ENCODE assay signal across 22 cellular contexts in genomic region chr5:149322518-149322917, GRCh38. TPM values are rescaled to one million over a fixed set of nuclear protein-coding genes. Genes with fewer than 3 reads are reported as not detected.
DNase-seq lines count a peak whose midpoint lies in the region; ATAC-seq and TF ChIP-seq lines count a peak whose summit lies in the region.
"Had no signal": no experiment of that assay in that cellular context is flagged by ENCODE, and none has a peak within 500 bp of the region (broad histone marks: within the 10 kb centered on the region; RNA-seq: fewer than 3 reads in every experiment).

No MANE protein-coding gene starts in this region.

- no peak overlapping the region for H2AFZ ChIP-seq in GM23338

- no peak for TF ChIP-seq POLR2A in sigmoid colon (IDR thresholded peaks at IDR 0.05)

- ATAC-seq in GM23338, result peak; percentile 77
- ATAC-seq in GM19035 (IDR thresholded peaks at IDR 0.05; ENCODE audit: unreplicated experiment), result no peak
- ATAC-seq: left cardiac atrium had no signal

- no peaks in the 10 kb centered on the region for H3K27me3 ChIP-seq in GM23338 (ENCODE audit: insufficient read depth)
- H3K27me3 ChIP-seq in sigmoid colon, result no peaks in the 10 kb centered on the region

- no peaks in the 10 kb centered on the region for H3K9me3 ChIP-seq in sigmoid colon

- no peak overlapping the region for H3K4me2 ChIP-seq in GM23338

- no peaks in the 10 kb centered on the region for H3K4me1 ChIP-seq in GM23338 (ENCODE audit: insufficient read depth)
- H3K4me1 ChIP-seq in sigmoid colon, result peaks cover 0 to 23% (median 14%) of the 10 kb centered on the region in 4 donors

- no peak overlapping the region for H3K27ac Mint-ChIP-seq in GM23338
- H3K27ac Mint-ChIP-seq: CD14-positive monocyte had no signal

- H3K36me3 ChIP-seq in GM23338 (ENCODE audit: insufficient read depth) (no peaks in the 10 kb centered on the region), sigmoid colon (no peaks in the 10 kb centered on the region)
- H3K36me3 ChIP-seq: cardiac muscle cell had no signal

- no peaks in the 10 kb centered on the region for H4K20me1 ChIP-seq in GM23338 (replicated peaks; ENCODE audit: insufficient read depth)

- no peak overlapping the region for H3K27ac ChIP-seq in GM23338 (ENCODE audit: low read depth)
- H3K27ac ChIP-seq in VCaP, result peak overlapping the region; percentile 88
- peak overlapping the region in 3 of 4 donors; percentile 8 to 60 (median 40) for H3K27ac ChIP-seq in sigmoid colon
- H3K27ac ChIP-seq: cardiac muscle cell had no signal

- no peak overlapping the region for H3K4me3 Mint-ChIP-seq in GM23338
- H3K4me3 Mint-ChIP-seq: CD14-positive monocyte had no signal

- H3F3A ChIP-seq in GM23338 (replicated peaks; ENCODE audit: low read depth), result no peaks in the 10 kb centered on the region

- intact Hi-C loops in sigmoid colon (cut with DNase I), result no loop called here

- no peaks in the 10 kb centered on the region for H3K79me2 ChIP-seq in GM23338 (replicated peaks; ENCODE audit: insufficient read depth)

- TF ChIP-seq EP300 in sigmoid colon (IDR thresholded peaks at IDR 0.05), result no peak

- WGBS in sigmoid colon, 2 donors, result 34 to 72% methylated on average over 12 of the region's 12 CpGs

- H3K9me2 ChIP-seq in GM23338 (ENCODE audit: insufficient read depth), result no peaks in the 10 kb centered on the region

- H3K4me1 Mint-ChIP-seq in GM23338, result peaks cover 10% of the 10 kb centered on the region

- TF ChIP-seq CTCF in GM23338 (conservative IDR thresholded peaks at IDR 0.05; ENCODE audit: low read depth in 2 of 2), result peak in 1 of 2 experiments; percentile 32; a peak in 1 of 4 replicates
- no peak for TF ChIP-seq CTCF in VCaP (conservative IDR thresholded peaks at IDR 0.05)
- no peak for TF ChIP-seq CTCF in sigmoid colon (IDR thresholded peaks at IDR 0.05)

- H3K36me3 Mint-ChIP-seq in GM23338 (ENCODE audit: low read depth), result no peaks in the 10 kb centered on the region
- H3K36me3 Mint-ChIP-seq: CD14-positive monocyte had no signal

- H3K27me3 Mint-ChIP-seq in GM23338 (ENCODE audit: insufficient read depth, low read depth, poor library complexity), result no peaks in the 10 kb centered on the region

- peak; percentile 45 for DNase-seq in GM23338 (ENCODE audit: low spot score)
- peak; percentile 19 for DNase-seq in iPS-NIHi11 (ENCODE audit: low spot score)
- DNase-seq in sigmoid colon, result no peak
- DNase-seq in SHP77 (lab: John Stamatoyannopoulos, UW), result no peak
- no peak for DNase-seq in NCI-H1048 (lab: John Stamatoyannopoulos, UW)
- DNase-seq in NCI-H82 treated with DMSO at 0.1 percent for 48 hours (lab: John Stamatoyannopoulos, UW; ENCODE audit: unreplicated experiment), result no peak
- DNase-seq: activated gamma-delta T cell treated with Interleukin-2 at 50 U/mL for 16 hours; amniotic stem cell; foreskin melanocyte; left cardiac atrium; NCI-H2171; NCI-H69; nucleus accumbens; SIG-M5; stimulated activated CD4-positive, alpha-beta T cell treated with anti-CD3 and anti-CD28 coated beads, Interleukin-12 subunit alpha, Interleukin-12 subunit beta, amount 100 ng/mL, for 4 hours; T-helper 1 cell had no signal

- no peak overlapping the region for H3K4me3 ChIP-seq in GM23338
- H3K4me3 ChIP-seq in sigmoid colon, result no peak overlapping the region
- H3K4me3 ChIP-seq: cardiac muscle cell had no signal

- no peaks in the 10 kb centered on the region for H3K9me3 Mint-ChIP-seq in GM23338

TF ChIP-seq in GM23338, 12 proteins besides CTCF, POLR2A, EP300 and RAD21:
- no peak for TF ChIP-seq ZNF331 (CRISPR knock-in tag; IDR thresholded peaks at IDR 0.05; ENCODE audit: low read depth)
- TF ChIP-seq CREB1 (CRISPR knock-in tag; IDR thresholded peaks at IDR 0.05; ENCODE audit: low read depth), result no peak
- TF ChIP-seq POLR2AphosphoS5 (IDR thresholded peaks at IDR 0.05; ENCODE audit: low read depth), result no peak
- no peak for TF ChIP-seq STAT1 (IDR thresholded peaks at IDR 0.05; ENCODE audit: unreplicated experiment)
- TF ChIP-seq EZH2 (IDR thresholded peaks at IDR 0.05; ENCODE audit: low read depth, unreplicated experiment), result no peak
- TF ChIP-seq REST (IDR thresholded peaks at IDR 0.05; ENCODE audit: unreplicated experiment), result no peak
TF ChIP-seq in GM23338: peak in this region for 0.

RNA-seq across cellular contexts. Expression of gene GRPEL2, which starts 22.8 kb away (rescaled TPM):
- total RNA-seq in GM23338 (2014; rRNA removed; shearing (Covaris generic)), result 58.8 and 62.2 TPM in 2 replicates
- polyA plus RNA-seq in GM23338 (2016; fragmentation: Nextera tagmentation; extraction: Ambion mirVana), result 15.5 and 20.2 TPM in 2 replicates
- total RNA-seq in sigmoid colon, result 10 to 100 TPM in 3 of 4 donors, 1 to 10 TPM in 1; 8.8 to 16.3 (median 12.9) TPM
- polyA plus RNA-seq in sigmoid colon, result 1 to 10 TPM; 2.5 to 8.7 (median 4.2) TPM

RNA-seq across cellular contexts. Expression of gene PCYOX1L, which starts 35.3 kb away (rescaled TPM):
- total RNA-seq in GM23338 (2014; rRNA removed; shearing (Covaris generic)), result 10.6 and 14.7 TPM in 2 replicates
- 5.9 and 6.7 TPM in 2 replicates for polyA plus RNA-seq in GM23338 (2016; fragmentation: Nextera tagmentation; extraction: Ambion mirVana)
- total RNA-seq in sigmoid colon, result 1 to 10 TPM; 2.5 to 3.9 (median 3.5) TPM
- polyA plus RNA-seq in sigmoid colon, result 1 to 10 TPM in 2 of 3 donors, under 1 TPM in 1; 0.69 to 7.4 (median 1.2) TPM

RNA-seq across cellular contexts. Expression of gene AFAP1L1, which starts 50.9 kb away (rescaled TPM):
- 4.7 and 5.7 TPM in 2 replicates for total RNA-seq in GM23338 (2014; rRNA removed; shearing (Covaris generic))
- 2.8 and 3.2 TPM in 2 replicates for polyA plus RNA-seq in GM23338 (2016; fragmentation: Nextera tagmentation; extraction: Ambion mirVana)
- total RNA-seq in sigmoid colon, result 1 to 10 TPM; 5.6 to 8.6 (median 7.1) TPM
- 1 to 10 TPM in 2 of 3 donors, under 1 TPM in 1; 0.23 to 4.2 (median 3.0) TPM for polyA plus RNA-seq in sigmoid colon
- polyA plus RNA-seq: CD14-positive monocyte had no signal

RNA-seq across cellular contexts. Expression of gene IL17B, which starts 56.6 kb away (rescaled TPM):
- total RNA-seq in GM23338 (2014; rRNA removed; shearing (Covaris generic)), result not detected in 2 replicates
- not detected in 2 replicates for polyA plus RNA-seq in GM23338 (2016; fragmentation: Nextera tagmentation; extraction: Ambion mirVana)
- 1 to 10 TPM; 3.0 to 9.6 (median 5.6) TPM for total RNA-seq in sigmoid colon
- polyA plus RNA-seq in sigmoid colon, result under 1 TPM in 1 of 3 donors, not detected in 2; 0.82 TPM
- total RNA-seq: dermis blood vessel endothelial cell, epithelial cell of proximal tubule had no signal
- polyA plus RNA-seq: CD14-positive monocyte had no signal

Comparison
In these comparisons a context has a peak if more than half of its experiments do, and no peak if none do; other contexts are left out.
1. DNase-seq: peak in GM23338 (single experiment) and iPS-NIHi11 (single experiment); none in sigmoid colon (single experiment), SHP77 (0 of 2), NCI-H1048 (single experiment) and NCI-H82 treated with DMSO at 0.1 percent for 48 hours (single experiment).